17 cellular contexts compared by ENCODE assay signal in genomic region chr9:90420714-90421513, GRCh38.
DNase-seq lines count a peak whose midpoint lies in the region; TF ChIP-seq lines count a peak whose summit lies in the region.
"Had no signal": no experiment of that assay in that cellular context is flagged by ENCODE, and none has a peak within 500 bp of the region (broad histone marks: within the 10 kb centered on the region; RNA-seq: fewer than 3 reads in every experiment).

No MANE protein-coding gene starts in this region.

- no peak overlapping the region for H3K27ac ChIP-seq in esophagus muscularis mucosa (replicated peaks in 1 of 4)
- H3K27ac ChIP-seq: KMS-11, neural progenitor cell had no signal

- no peaks in the 10 kb centered on the region for H3K27me3 ChIP-seq in esophagus muscularis mucosa
- H3K27me3 ChIP-seq: neural progenitor cell had no signal

- no peaks in the 10 kb centered on the region for H3K36me3 ChIP-seq in esophagus muscularis mucosa
- H3K36me3 ChIP-seq: neural progenitor cell had no signal

- TF ChIP-seq CTCF in astrocyte of the cerebellum (IDR thresholded peaks at IDR 0.05; ENCODE audit: low read depth, low read length, missing control alignments): no peak
- no peak for TF ChIP-seq CTCF in esophagus muscularis mucosa (IDR thresholded peaks at IDR 0.05)

- DNase-seq in Daoy (ENCODE audit: low read depth): peak; percentile 28
- peak; percentile 8 for DNase-seq in NCI-H1694 treated with DMSO at 0.1 percent for 48 hours (lab: John Stamatoyannopoulos, UW)
- peak; percentile 73 for DNase-seq in astrocyte of the cerebellum (ENCODE audit: low read depth)
- peak; percentile 3 for DNase-seq in pons (ENCODE audit: low spot score)
- no peak for DNase-seq in esophagus muscularis mucosa (ENCODE audit: extremely low spot score)
- DNase-seq in foreskin melanocyte: no peak
- no peak for DNase-seq in activated CD4-positive, alpha-beta T cell treated with anti-CD3 and anti-CD28 coated beads, Interleukin-2, amount 50 U/mL, for 1 hour
- DNase-seq: activated B cell treated with CpG ODN at 0.5 μM for 24 hours; activated naive CD8-positive, alpha-beta T cell treated with anti-CD3 and anti-CD28 coated beads, Interleukin-2, amount 10 ng/mL, durations not matched to agents 7 days and 5 days; effector CD4-positive, alpha-beta T cell; NCI-H1417 treated with DMSO at 0.1 percent for 48 hours; NCI-H524 treated with DMSO at 0.1 percent for 48 hours; OCI-M1; SHP77 treated with DMSO at 0.1 percent for 48 hours; T-cell had no signal

- H3K9me3 ChIP-seq in esophagus muscularis mucosa: no peaks in the 10 kb centered on the region

- TF ChIP-seq POLR2A in esophagus muscularis mucosa (IDR thresholded peaks at IDR 0.05; ENCODE audit: low read depth): no peak

- no peak overlapping the region for H3K4me3 ChIP-seq in astrocyte of the cerebellum (ENCODE audit: low read depth, low read length)
- H3K4me3 ChIP-seq in esophagus muscularis mucosa: no peak overlapping the region
- H3K4me3 ChIP-seq: neural progenitor cell had no signal

- in situ Hi-C loops in astrocyte of the cerebellum (cut with HindIII; ENCODE audit: low sequenced_read_pairs): no loop called here

- no peak for TF ChIP-seq EP300 in esophagus muscularis mucosa (IDR thresholded peaks at IDR 0.05)

- intact Hi-C loops in esophagus muscularis mucosa (cut with DNase I): no loop called here

- H3K4me1 ChIP-seq in esophagus muscularis mucosa: peaks cover 0 to 8% (median 7%) of the 10 kb centered on the region in 4 donors
- H3K4me1 ChIP-seq: neural progenitor cell had no signal

- WGBS in esophagus muscularis mucosa: 44% methylated on average over 7 of the region's 9 CpGs

Comparison
In these comparisons a context has a peak if more than half of its experiments do, and no peak if none do; other contexts are left out.
1. DNase-seq: peak in Daoy (single experiment), NCI-H1694 treated with DMSO at 0.1 percent for 48 hours (single experiment), astrocyte of the cerebellum (single experiment) and pons (single experiment); none in esophagus muscularis mucosa (single experiment), foreskin melanocyte (single experiment) and activated CD4-positive, alpha-beta T cell treated with anti-CD3 and anti-CD28 coated beads, Interleukin-2, amount 50 U/mL, for 1 hour (single experiment).